ENCODE assay signal across 18 cellular contexts in the genomic region with DNA sequence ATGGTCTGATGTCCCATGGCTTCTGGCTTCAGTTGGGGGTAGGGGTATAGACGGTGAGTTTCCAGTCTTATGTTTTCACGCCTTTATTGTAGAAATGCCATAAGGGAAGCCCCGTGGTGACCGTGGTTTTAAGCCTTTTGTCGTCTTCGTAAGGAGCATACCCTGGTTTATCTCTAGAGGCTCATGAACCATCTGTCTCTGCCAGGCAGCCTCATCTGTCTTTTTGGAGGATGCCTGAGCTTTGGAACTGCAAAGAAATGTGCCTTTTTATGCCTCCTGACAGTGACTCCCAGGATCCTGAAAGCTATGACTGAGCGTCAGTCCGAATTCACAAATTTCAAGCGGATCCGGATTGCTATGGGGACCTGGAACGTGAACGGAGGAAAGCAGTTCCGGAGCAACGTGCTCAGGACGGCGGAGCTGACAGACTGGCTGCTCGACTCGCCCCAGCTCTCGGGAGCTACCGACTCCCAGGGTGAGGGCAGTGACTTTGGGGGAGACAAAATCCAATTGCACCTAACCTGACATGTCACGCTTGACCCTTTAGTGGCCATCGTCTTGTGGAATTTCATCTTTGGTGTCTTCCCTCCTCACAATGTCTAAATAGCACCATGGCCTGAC.
DNase-seq lines count a peak whose midpoint lies in the region; ATAC-seq, FAIRE-seq and TF ChIP-seq lines count a peak whose summit lies in the region.
"Had no signal": no experiment of that assay in that cellular context is flagged by ENCODE, and none has a peak within 500 bp of the region (broad histone marks: within the 10 kb centered on the region; RNA-seq: fewer than 3 reads in every experiment).

No MANE protein-coding gene starts in this region.

- TF ChIP-seq POLR2A in IMR-90 (IDR thresholded peaks at IDR 0.05; ENCODE audit: low read depth, low read length): no peak
- TF ChIP-seq POLR2A in endothelial cell of umbilical vein (IDR thresholded peaks at IDR 0.05; ENCODE audit: low read depth, low read length): no peak

- 91% methylated on average over 13 of the region's 22 CpGs; no CpG with 5 or more reads in 1 of the 2 experiments for WGBS in IMR-90 (ENCODE audit: extremely low coverage in 2 of 2, insufficient read length in 1 of 2), 2 experiments

- CTCF ChIA-PET in IMR-90 (lab: Yijun Ruan, JAX): no interaction called here
- CTCF ChIA-PET in PC-9 (lab: Charles Lee): no interaction called here
- CTCF ChIA-PET in endothelial cell of umbilical vein (lab: Charles Lee): interaction anchor here (4.6 to 8.4 kb wide), 2 partner anchors 8 to 40 kb away, joined by 30 to 83 read pairs; no protein-coding TSS in a partner anchor

- no peak overlapping the region for H3K56ac ChIP-seq in IMR-90 (ENCODE audit: extremely low read depth, insufficient read depth, low read length)

- H4K5ac ChIP-seq in IMR-90 (ENCODE audit: low read depth, low read length): no peak overlapping the region

- H3K9me1 ChIP-seq in IMR-90 (ENCODE audit: insufficient read depth, low read length) (peaks cover 31% of the 10 kb centered on the region), endothelial cell of umbilical vein (replicated peaks; ENCODE audit: control insufficient read depth, extremely low read depth, insufficient read depth, low read length) (no peaks in the 10 kb centered on the region)

- H3K4ac ChIP-seq in IMR-90 (ENCODE audit: low read depth, low read length): peak overlapping the region; percentile 17; the same call in 1 of the 2 replicates

- no peak overlapping the region for H3K27ac Mint-ChIP-seq in type B pancreatic cell
- H3K27ac Mint-ChIP-seq in activated naive CD8-positive, alpha-beta T cell treated with anti-CD3 and anti-CD28 coated beads, Interleukin-2, amount 50 U/mL, for 24 hours: no peak overlapping the region
- H3K27ac Mint-ChIP-seq: GM23338 had no signal

- no peak for TF ChIP-seq CTCF in IMR-90 (conservative IDR thresholded peaks at IDR 0.05; ENCODE audit: low read depth, low read length)
- no peak for TF ChIP-seq CTCF in PC-9 (conservative IDR thresholded peaks at IDR 0.05)
- no peak for TF ChIP-seq CTCF in endothelial cell of umbilical vein (IDR thresholded peaks at IDR 0.05; ENCODE audit: extremely low read depth in 1 of 2, insufficient read depth in 1 of 2, low read depth in 1 of 2, low read length in 2 of 2)
- TF ChIP-seq CTCF in type B pancreatic cell (conservative IDR thresholded peaks at IDR 0.05): no peak

- peaks cover 46% of the 10 kb centered on the region for H3F3A ChIP-seq in PC-9 (ENCODE audit: insufficient read depth, low read depth)

- ATAC-seq in IMR-90 (ENCODE audit: low read depth): no peak
- ATAC-seq in GM21737 (IDR thresholded peaks at IDR 0.05; ENCODE audit: unreplicated experiment): no peak
- ATAC-seq in activated naive CD8-positive, alpha-beta T cell treated with anti-CD3 and anti-CD28 coated beads, Interleukin-2, amount 50 U/mL, for 24 hours: no peak
- ATAC-seq: GM23338 had no signal

- H3K79me1 ChIP-seq in IMR-90 (ENCODE audit: low read depth in 1 of 2, low read length in 2 of 2): peaks cover 11 to 67% of the 10 kb centered on the region in 2 experiments; a peak in 3 of 4 replicates

- H3K79me2 ChIP-seq in ACC112 (ENCODE audit: control insufficient read depth, insufficient read depth, low read length, unreplicated experiment) (peaks cover 2% of the 10 kb centered on the region), PC-9 (ENCODE audit: low read depth) (no peaks in the 10 kb centered on the region), endothelial cell of umbilical vein (ENCODE audit: control insufficient read depth, insufficient read depth, low read length) (peaks cover 5% of the 10 kb centered on the region)

- H3K4me3 Mint-ChIP-seq in type B pancreatic cell: no peak overlapping the region
- no peak overlapping the region for H3K4me3 Mint-ChIP-seq in activated naive CD8-positive, alpha-beta T cell treated with anti-CD3 and anti-CD28 coated beads, Interleukin-2, amount 50 U/mL, for 24 hours
- H3K4me3 Mint-ChIP-seq: GM23338 had no signal

- peak overlapping the region; percentile 33; the same call in 1 of the 2 replicates for H2BK120ac ChIP-seq in IMR-90 (ENCODE audit: low read depth, low read length)

- no peaks in the 10 kb centered on the region for H3K27me3 ChIP-seq in ACC112 (ENCODE audit: insufficient read depth, low read length)
- no peaks in the 10 kb centered on the region for H3K27me3 ChIP-seq in IMR-90 (ENCODE audit: control insufficient read depth, insufficient read depth, low read length)
- H3K27me3 ChIP-seq in PC-9 (ENCODE audit: insufficient read depth, low read depth): no peaks in the 10 kb centered on the region
- H3K27me3 ChIP-seq in endothelial cell of umbilical vein (ENCODE audit: control insufficient read depth in 2 of 2, insufficient read depth in 2 of 2, low read length in 2 of 2): no peaks in the 10 kb centered on the region

- H2BK15ac ChIP-seq in IMR-90 (ENCODE audit: low read depth, low read length): no peak overlapping the region

- H3K14ac ChIP-seq in IMR-90 (replicated peaks; ENCODE audit: low read depth, low read length): no peak overlapping the region

- H3K9me2 ChIP-seq in PC-9 (ENCODE audit: insufficient read depth): no peaks in the 10 kb centered on the region

- no peaks in the 10 kb centered on the region for H3K27me3 Mint-ChIP-seq in type B pancreatic cell
- H3K27me3 Mint-ChIP-seq in activated naive CD8-positive, alpha-beta T cell treated with anti-CD3 and anti-CD28 coated beads, Interleukin-2, amount 50 U/mL, for 24 hours: no peaks in the 10 kb centered on the region

- peaks cover 39% of the 10 kb centered on the region for H3K4me1 ChIP-seq in ACC112 (ENCODE audit: control insufficient read depth, insufficient read depth, low read length, unreplicated experiment)
- peaks cover 17% of the 10 kb centered on the region for H3K4me1 ChIP-seq in IMR-90 (ENCODE audit: control insufficient read depth, insufficient read depth, low read length)
- H3K4me1 ChIP-seq in PC-9 (replicated peaks; ENCODE audit: insufficient read depth): peaks cover 60% of the 10 kb centered on the region
- H3K4me1 ChIP-seq in endothelial cell of umbilical vein (ENCODE audit: control insufficient read depth, extremely low read depth, insufficient read depth, low read length): peaks cover 43% of the 10 kb centered on the region

- H3K27ac ChIP-seq in ACC112 (ENCODE audit: low read depth, low read length): peak overlapping the region; percentile 97; the same call in 1 of the 2 replicates
- no peak overlapping the region for H3K27ac ChIP-seq in IMR-90 (ENCODE audit: insufficient read depth, low read length)
- peak overlapping the region; percentile 83 for H3K27ac ChIP-seq in PC-9
- H3K27ac ChIP-seq in endothelial cell of umbilical vein (ENCODE audit: insufficient read depth, low read depth, low read length): peak overlapping the region; percentile 99
- H3K27ac ChIP-seq: SK-N-MC had no signal

- H4K8ac ChIP-seq in IMR-90 (ENCODE audit: low read depth in 2 of 2, low read length in 2 of 2): no peak overlapping the region

- intact Hi-C loops in IMR-90 (cut with micrococcal nuclease): loop anchor here (10.0 kb wide), 1 partner anchor 751 kb away; no protein-coding TSS in a partner anchor
- intact Hi-C loops in PC-9 (cut with micrococcal nuclease; ENCODE audit: unreplicated experiment): loop anchor here (5.0 kb wide), 1 partner anchor 34 kb away; no protein-coding TSS in a partner anchor
- intact Hi-C loops in endothelial cell of umbilical vein (cut with micrococcal nuclease): loop anchor here (5.0 to 10.0 kb wide), 2 partner anchors 244 to 751 kb away; a partner anchor contains a TSS

- no TSS peak for BruUV-seq in IMR-90 (replicated peaks; lab: Mats Ljungman, UMichigan)
- no TSS peak for BruUV-seq in PC-9 (replicated peaks; lab: Mats Ljungman, UMichigan)
- BruUV-seq in endothelial cell of umbilical vein (replicated peaks; lab: Mats Ljungman, UMichigan): no TSS peak

- H4K20me1 ChIP-seq in IMR-90 (ENCODE audit: insufficient read depth, low read length) (no peaks in the 10 kb centered on the region), PC-9 (ENCODE audit: insufficient read depth) (no peaks in the 10 kb centered on the region), endothelial cell of umbilical vein (replicated peaks; ENCODE audit: control insufficient read depth, extremely low read depth, insufficient read depth, low read length) (no peaks in the 10 kb centered on the region)

- no peak for TF ChIP-seq RAD21 in IMR-90 (IDR thresholded peaks at IDR 0.05; ENCODE audit: low read length)

- H3K18ac ChIP-seq in IMR-90 (ENCODE audit: low read depth, low read length): no peak overlapping the region

- H3K36me3 Mint-ChIP-seq in type B pancreatic cell: peaks cover 8% of the 10 kb centered on the region
- H3K36me3 Mint-ChIP-seq in activated naive CD8-positive, alpha-beta T cell treated with anti-CD3 and anti-CD28 coated beads, Interleukin-2, amount 50 U/mL, for 24 hours (ENCODE audit: low read depth): peaks cover 19% of the 10 kb centered on the region

- dilution Hi-C loops in IMR-90 (cut with HindIII; ENCODE audit: low sequenced_read_pairs, unreplicated experiment): no loop called here
- dilution Hi-C loops in endothelial cell of umbilical vein (cut with MboI; ENCODE audit: extremely low pct_ligation_motif_present, low sequenced_read_pairs): no loop called here

- H3K9me3 Mint-ChIP-seq in type B pancreatic cell: no peaks in the 10 kb centered on the region
- no peaks in the 10 kb centered on the region for H3K9me3 Mint-ChIP-seq in activated naive CD8-positive, alpha-beta T cell treated with anti-CD3 and anti-CD28 coated beads, Interleukin-2, amount 50 U/mL, for 24 hours
- H3K9me3 Mint-ChIP-seq: GM23338 had no signal

- H3K4me2 ChIP-seq in IMR-90 (ENCODE audit: low read depth, low read length) (no peak overlapping the region), PC-9 (peak overlapping the region; percentile 55), endothelial cell of umbilical vein (ENCODE audit: insufficient read depth, low read length) (no peak overlapping the region)
- H3K4me2 ChIP-seq: GM23338 had no signal

- no peak overlapping the region for H3K9ac ChIP-seq in IMR-90 (ENCODE audit: low read depth, low read length)
- no peak overlapping the region for H3K9ac ChIP-seq in endothelial cell of umbilical vein (replicated peaks; ENCODE audit: extremely low read depth, insufficient read depth, low read length)

- H3K9me3 ChIP-seq in IMR-90 (ENCODE audit: control insufficient read depth, insufficient read depth, low read length) (no peaks in the 10 kb centered on the region), PC-9 (ENCODE audit: insufficient read depth, low read depth) (no peaks in the 10 kb centered on the region), endothelial cell of umbilical vein (replicated peaks; ENCODE audit: control insufficient read depth, insufficient read depth, low read length) (no peaks in the 10 kb centered on the region)

- in situ Hi-C loops in IMR-90 (cut with MboI; ENCODE audit: low sequenced_read_pairs): no loop called here

- H2AK5ac ChIP-seq in IMR-90 (ENCODE audit: low read depth, low read length): no peak overlapping the region

- POLR2A ChIA-PET in IMR-90 (lab: Charles Lee; ENCODE audit: unreplicated experiment): no interaction called here
- POLR2A ChIA-PET in PC-9 (lab: Charles Lee; ENCODE audit: unreplicated experiment): no interaction called here
- POLR2A ChIA-PET in endothelial cell of umbilical vein (lab: Charles Lee): no interaction called here

- peaks cover 12% of the 10 kb centered on the region for H3K4me1 Mint-ChIP-seq in type B pancreatic cell (ENCODE audit: unreplicated experiment)
- H3K4me1 Mint-ChIP-seq in activated naive CD8-positive, alpha-beta T cell treated with anti-CD3 and anti-CD28 coated beads, Interleukin-2, amount 50 U/mL, for 24 hours: peaks cover 20% of the 10 kb centered on the region

- H2BK20ac ChIP-seq in IMR-90 (ENCODE audit: low read depth, low read length): peak overlapping the region; percentile 51

- no peak overlapping the region for H2BK5ac ChIP-seq in IMR-90 (ENCODE audit: low read depth, low read length, poor library complexity, severe bottlenecking)

- H3K4me3 ChIP-seq in ACC112 (ENCODE audit: low read depth, low read length) (no peak overlapping the region), IMR-90 (ENCODE audit: insufficient read depth, low read depth, low read length) (no peak overlapping the region), PC-9 (no peak overlapping the region), endothelial cell of umbilical vein (replicated peaks in 1 of 3; ENCODE audit: insufficient read depth in 1 of 3, low read depth in 1 of 3, low read length in 3 of 3) (no peak overlapping the region)
- H3K4me3 ChIP-seq: GM23338, SK-N-MC had no signal

- no peak overlapping the region for H4K91ac ChIP-seq in IMR-90 (ENCODE audit: insufficient read depth, low read depth, low read length)

- peak overlapping the region; percentile 12 for H2AK9ac ChIP-seq in IMR-90 (replicated peaks; ENCODE audit: low read depth, low read length, poor library complexity)

- H3K23ac ChIP-seq in IMR-90 (ENCODE audit: low read depth, low read length): 0 out of 2 replicates have a peak overlapping the region, but pooled peaks have one; percentile 33

- no peak for FAIRE-seq in endothelial cell of umbilical vein (lab: Jason Lieb, UNC)

- H3K36me3 ChIP-seq in ACC112 (ENCODE audit: insufficient read depth, low read length) (peaks cover 9% of the 10 kb centered on the region; the same call in 1 of the 2 replicates), IMR-90 (ENCODE audit: control insufficient read depth, insufficient read depth, low read length) (peaks cover 69% of the 10 kb centered on the region), PC-9 (ENCODE audit: low read depth) (peaks cover 36% of the 10 kb centered on the region), endothelial cell of umbilical vein (ENCODE audit: control insufficient read depth in 2 of 2, extremely low read depth in 1 of 2, insufficient read depth in 2 of 2, low read length in 2 of 2) (peaks cover 5 to 38% of the 10 kb centered on the region in 2 experiments)

- H2AFZ ChIP-seq in ACC112 (ENCODE audit: low read length, unreplicated experiment): no peak overlapping the region
- H2AFZ ChIP-seq in IMR-90 (replicated peaks; ENCODE audit: low read length, poor library complexity): peak overlapping the region; percentile 5
- H2AFZ ChIP-seq in PC-9: no peak overlapping the region
- H2AFZ ChIP-seq in endothelial cell of umbilical vein (ENCODE audit: low read depth, low read length): no peak overlapping the region
- H2AFZ ChIP-seq: GM23338 had no signal

- no peak for DNase-seq in IMR-90
- no peak for DNase-seq in PC-9
- DNase-seq in endothelial cell of umbilical vein (ENCODE audit: low read depth, low spot score): no peak
- DNase-seq in type B pancreatic cell (ENCODE audit: extremely low spot score, unreplicated experiment): no peak
- no peak for DNase-seq in activated naive CD8-positive, alpha-beta T cell treated with anti-CD3 and anti-CD28 coated beads, Interleukin-2, amount 50 U/mL, for 24 hours
- no peak for DNase-seq in NCI-H1105 treated with DMSO at 0.1 percent for 48 hours (lab: John Stamatoyannopoulos, UW)
- DNase-seq: AML-193; Calu3; DND-41; NCI-H1092; NCI-H187; NCI-H510A treated with DMSO at 0.1 percent for 48 hours; NK-92 treated with Interleukin-12 subunit alpha and Interleukin-12 subunit beta, amount 100 ng/mL, for 24 hours; OCI-M1 had no signal
